8 cellular contexts compared by ENCODE assay signal in genomic region chr9:134134949-134135342, GRCh38. TPM values are rescaled to one million over a fixed set of nuclear protein-coding genes. Genes with fewer than 3 reads are reported as not detected.
A peak's percentile ranks its signal among the peaks of the same experiment; 100 is the strongest.
DNase-seq lines count a peak whose midpoint lies in the region; ATAC-seq and TF ChIP-seq lines count a peak whose summit lies in the region.

No MANE protein-coding gene starts in this region.

- H3K27me3 Mint-ChIP-seq in CD8-positive, alpha-beta T cell (ENCODE audit: low read depth): no peaks in the 10 kb centered on the region
- no peaks in the 10 kb centered on the region for H3K27me3 Mint-ChIP-seq in activated naive CD8-positive, alpha-beta T cell treated with anti-CD3 and anti-CD28 coated beads for 36 hours

- CTCF ChIA-PET in CD8-positive, alpha-beta T cell (lab: Charles Lee): no interaction called here

- intact Hi-C loops in CD8-positive, alpha-beta T cell (cut with DNase I, micrococcal nuclease): loop anchor here (1.0 to 10.0 kb wide), 7 partner anchors 29 to 1900 kb away; partner anchors contain the start of genes BRD3 (in 1 of the 2), BRD3OS (in 1 of the 2), MED22 (in 1 of the 2) and RNU6ATAC (in 1 of the 2)

- H3K9me3 ChIP-seq in CD8-positive, alpha-beta T cell (ENCODE audit: low read length): no peaks in the 10 kb centered on the region

- H3K27me3 ChIP-seq in CD8-positive, alpha-beta T cell (ENCODE audit: insufficient read depth, low read length): no peaks in the 10 kb centered on the region
- H3K27me3 ChIP-seq in kidney epithelial cell (ENCODE audit: control insufficient read depth, insufficient read depth, low read length): no peaks in the 10 kb centered on the region

- H3K36me3 Mint-ChIP-seq in CD8-positive, alpha-beta T cell: peaks cover 9% of the 10 kb centered on the region
- H3K36me3 Mint-ChIP-seq in activated naive CD8-positive, alpha-beta T cell treated with anti-CD3 and anti-CD28 coated beads for 36 hours: peaks cover 21% of the 10 kb centered on the region

- H3K4me1 Mint-ChIP-seq in CD8-positive, alpha-beta T cell (ENCODE audit: low read depth): peaks cover 42% of the 10 kb centered on the region
- H3K4me1 Mint-ChIP-seq in activated naive CD8-positive, alpha-beta T cell treated with anti-CD3 and anti-CD28 coated beads for 36 hours: peaks cover 25% of the 10 kb centered on the region

- H3K27ac Mint-ChIP-seq in CD8-positive, alpha-beta T cell: peak overlapping the region; percentile 92
- H3K27ac Mint-ChIP-seq in activated naive CD8-positive, alpha-beta T cell treated with anti-CD3 and anti-CD28 coated beads for 36 hours: peak overlapping the region; percentile 80

- peaks cover 5% of the 10 kb centered on the region for H3K36me3 ChIP-seq in CD8-positive, alpha-beta T cell (ENCODE audit: insufficient read depth, low read length)
- H3K36me3 ChIP-seq in kidney epithelial cell (ENCODE audit: control insufficient read depth, insufficient read depth, low read length): no peaks in the 10 kb centered on the region

- peak overlapping the region; percentile 90 for H3K27ac ChIP-seq in CD8-positive, alpha-beta T cell (ENCODE audit: low read depth, low read length)
- peak overlapping the region; percentile 90 for H3K27ac ChIP-seq in temporal lobe (ENCODE audit: low read depth, low read length)

- TF ChIP-seq CTCF in CD8-positive, alpha-beta T cell (IDR thresholded peaks at IDR 0.05): no peak
- no peak for TF ChIP-seq CTCF in kidney epithelial cell (IDR thresholded peaks at IDR 0.05; ENCODE audit: insufficient read depth, low read length, poor library complexity, severe bottlenecking)

- H3K4me3 Mint-ChIP-seq in CD8-positive, alpha-beta T cell: peak overlapping the region; percentile 88
- peak overlapping the region; percentile 89 for H3K4me3 Mint-ChIP-seq in activated naive CD8-positive, alpha-beta T cell treated with anti-CD3 and anti-CD28 coated beads for 36 hours

- POLR2A ChIA-PET in CD8-positive, alpha-beta T cell (lab: Charles Lee): interaction anchor here (0.8 to 3.6 kb wide), 5 partner anchors 12 to 68 kb away, joined by 3 to 43 read pairs (median 3); partner anchors contain the start of gene RNU6ATAC

- peaks cover 38% of the 10 kb centered on the region for H3K4me1 ChIP-seq in CD8-positive, alpha-beta T cell (ENCODE audit: insufficient read depth, low read length)

- no peak for DNase-seq in CD8-positive, alpha-beta T cell
- DNase-seq in activated naive CD8-positive, alpha-beta T cell treated with anti-CD3 and anti-CD28 coated beads for 36 hours: no peak
- DNase-seq in kidney epithelial cell (ENCODE audit: low read depth) (no peak), KG1 (lab: John Stamatoyannopoulos, UW) (no peak)
- no peak for DNase-seq in central memory CD4-positive, alpha-beta T cell

- H3K4me3 ChIP-seq in CD8-positive, alpha-beta T cell (ENCODE audit: low read depth, low read length): peak overlapping the region; percentile 98
- peak overlapping the region; percentile 70 for H3K4me3 ChIP-seq in kidney epithelial cell (ENCODE audit: low read depth, low read length)

- no peaks in the 10 kb centered on the region for H3K9me3 Mint-ChIP-seq in CD8-positive, alpha-beta T cell
- H3K9me3 Mint-ChIP-seq in activated naive CD8-positive, alpha-beta T cell treated with anti-CD3 and anti-CD28 coated beads for 36 hours: no peaks in the 10 kb centered on the region

- no peak for ATAC-seq in CD8-positive, alpha-beta T cell
- ATAC-seq in HG02973 (IDR thresholded peaks at IDR 0.05; ENCODE audit: unreplicated experiment) (peak; percentile 9), esophagus mucosa (no peak)

RNA-seq across cellular contexts. Expression of gene WDR5, which starts 0.9 kb away (rescaled TPM):
- 10 to 100 TPM; 15.5 to 16.6 TPM for total RNA-seq in CD8-positive, alpha-beta T cell
- 10 to 100 TPM; 64.6 to 65.6 TPM for total RNA-seq in activated naive CD8-positive, alpha-beta T cell treated with anti-CD3 and anti-CD28 coated beads for 36 hours
- total RNA-seq in kidney epithelial cell: 28.3 and 28.8 TPM in 2 replicates
- 20.2 TPM for total RNA-seq in temporal lobe
- total RNA-seq in esophagus mucosa: 26.6 TPM

RNA-seq across cellular contexts. Expression of gene RNU6ATAC, which starts 29.4 kb away (rescaled TPM):
- total RNA-seq in CD8-positive, alpha-beta T cell: 10 to 100 TPM; 42.2 to 42.7 TPM
- 10 to 100 TPM; 17.0 to 22.1 TPM for total RNA-seq in activated naive CD8-positive, alpha-beta T cell treated with anti-CD3 and anti-CD28 coated beads for 36 hours
- not detected in 2 replicates for total RNA-seq in kidney epithelial cell
- total RNA-seq in temporal lobe: under 0.01 TPM
- total RNA-seq in esophagus mucosa: 85.2 TPM

Comparison
In these comparisons a context has a peak if more than half of its experiments do, and no peak if none do; other contexts are left out.
1. RNA of gene RNU6ATAC, which starts 29.4 kb away (total RNA-seq): 85.2 TPM in esophagus mucosa (single experiment), 42.2 to 42.7 TPM in CD8-positive, alpha-beta T cell and 17.0 to 22.1 TPM in activated naive CD8-positive, alpha-beta T cell treated with anti-CD3 and anti-CD28 coated beads for 36 hours; not detected in kidney epithelial cell and under 0.01 TPM in temporal lobe (single experiment); every median in the first group is over 10 times any median in the second.